2 cellular contexts compared by ENCODE assay signal in genomic region chr1:39960461-39960958, GRCh38.
TF ChIP-seq lines count a peak whose summit lies in the region.

No MANE protein-coding gene starts in this region.

TF ChIP-seq in SK-N-SH, 30 proteins besides CTCF, POLR2A, EP300 and RAD21 (continued from another document):
- TF ChIP-seq, protein P1, sequence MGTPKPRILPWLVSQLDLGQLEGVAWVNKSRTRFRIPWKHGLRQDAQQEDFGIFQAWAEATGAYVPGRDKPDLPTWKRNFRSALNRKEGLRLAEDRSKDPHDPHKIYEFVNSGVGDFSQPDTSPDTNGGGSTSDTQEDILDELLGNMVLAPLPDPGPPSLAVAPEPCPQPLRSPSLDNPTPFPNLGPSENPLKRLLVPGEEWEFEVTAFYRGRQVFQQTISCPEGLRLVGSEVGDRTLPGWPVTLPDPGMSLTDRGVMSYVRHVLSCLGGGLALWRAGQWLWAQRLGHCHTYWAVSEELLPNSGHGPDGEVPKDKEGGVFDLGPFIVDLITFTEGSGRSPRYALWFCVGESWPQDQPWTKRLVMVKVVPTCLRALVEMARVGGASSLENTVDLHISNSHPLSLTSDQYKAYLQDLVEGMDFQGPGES (IDR thresholded peaks at IDR 0.05; ENCODE audit: low read depth, low read length): no peak
- no peak for TF ChIP-seq FOSL2 (IDR thresholded peaks at IDR 0.05; ENCODE audit: borderline replicate concordance, low read depth)
- TF ChIP-seq MEF2A (IDR thresholded peaks at IDR 0.05; ENCODE audit: borderline replicate concordance, low read depth): no peak
- no peak for TF ChIP-seq RXRA (IDR thresholded peaks at IDR 0.05; ENCODE audit: borderline replicate concordance, low read depth)
- TF ChIP-seq GATA2 (CRISPR knock-in tag; IDR thresholded peaks at IDR 0.05): no peak
- no peak for TF ChIP-seq CHD2 (IDR thresholded peaks at IDR 0.05; ENCODE audit: low read length, partially characterized antibody)
- no peak for TF ChIP-seq JUND (IDR thresholded peaks at IDR 0.05)
- TF ChIP-seq GABPA (IDR thresholded peaks at IDR 0.05; ENCODE audit: low read depth): no peak
- TF ChIP-seq MXI1 (IDR thresholded peaks at IDR 0.05; ENCODE audit: low read depth, low read length): no peak
- no peak for TF ChIP-seq EZH2phosphoT487 (IDR thresholded peaks at IDR 0.05; ENCODE audit: borderline replicate concordance, low read depth)
- no peak for TF ChIP-seq TCF12 (IDR thresholded peaks at IDR 0.05)
- TF ChIP-seq USF2 (IDR thresholded peaks at IDR 0.05; ENCODE audit: borderline replicate concordance, low read depth, low read length): no peak

TF ChIP-seq in SK-N-SH treated with all-trans-retinoic acid at 6 μM for 48 hours, 23 proteins besides CTCF, POLR2A, EP300 and RAD21 (continued from another document):
- no peak for TF ChIP-seq TSHZ2 (CRISPR knock-in tag; IDR thresholded peaks at IDR 0.05)
- no peak for TF ChIP-seq ZNF70 (CRISPR knock-in tag; IDR thresholded peaks at IDR 0.05)
- no peak for TF ChIP-seq ESRRG (CRISPR knock-in tag; IDR thresholded peaks at IDR 0.05)
- no peak for TF ChIP-seq ZC3H10 (CRISPR knock-in tag; IDR thresholded peaks at IDR 0.05)
- TF ChIP-seq RARB (CRISPR knock-in tag; IDR thresholded peaks at IDR 0.05): no peak
- TF ChIP-seq, protein P2, sequence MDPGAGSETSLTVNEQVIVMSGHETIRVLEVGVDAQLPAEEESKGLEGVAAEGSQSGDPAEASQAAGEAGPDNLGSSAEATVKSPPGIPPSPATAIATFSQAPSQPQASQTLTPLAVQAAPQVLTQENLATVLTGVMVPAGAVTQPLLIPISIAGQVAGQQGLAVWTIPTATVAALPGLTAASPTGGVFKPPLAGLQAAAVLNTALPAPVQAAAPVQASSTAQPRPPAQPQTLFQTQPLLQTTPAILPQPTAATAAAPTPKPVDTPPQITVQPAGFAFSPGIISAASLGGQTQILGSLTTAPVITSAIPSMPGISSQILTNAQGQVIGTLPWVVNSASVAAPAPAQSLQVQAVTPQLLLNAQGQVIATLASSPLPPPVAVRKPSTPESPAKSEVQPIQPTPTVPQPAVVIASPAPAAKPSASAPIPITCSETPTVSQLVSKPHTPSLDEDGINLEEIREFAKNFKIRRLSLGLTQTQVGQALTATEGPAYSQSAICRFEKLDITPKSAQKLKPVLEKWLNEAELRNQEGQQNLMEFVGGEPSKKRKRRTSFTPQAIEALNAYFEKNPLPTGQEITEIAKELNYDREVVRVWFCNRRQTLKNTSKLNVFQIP (CRISPR knock-in tag; IDR thresholded peaks at IDR 0.05; ENCODE audit: borderline replicate concordance, low read depth): no peak
